Comparison of ENCODE assay signal across 1 cellular context in the genomic region with DNA sequence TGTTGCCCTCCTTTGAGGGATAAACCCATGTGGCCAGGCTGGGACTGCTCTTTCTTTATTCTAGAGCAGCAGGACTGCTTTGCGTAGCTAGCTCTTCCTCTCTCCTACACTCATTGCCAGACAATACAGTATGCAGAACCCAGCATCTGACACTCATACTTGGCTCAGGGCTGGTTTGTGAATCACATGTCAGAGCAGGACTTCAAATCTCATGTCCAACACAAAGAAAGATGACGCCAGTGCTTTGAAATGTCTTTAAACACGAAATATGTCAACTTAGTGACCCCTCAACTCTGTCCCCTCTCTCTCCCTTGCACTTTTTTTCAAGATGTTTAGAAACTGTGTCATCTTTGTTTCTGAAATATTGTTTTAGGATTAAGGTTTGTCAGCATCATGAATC.
A peak's percentile ranks its signal among the peaks of the same experiment; 100 is the strongest.
TF ChIP-seq lines count a peak whose summit lies in the region.

No MANE protein-coding gene starts in this region.

TF ChIP-seq in IMR-90, 13 proteins besides CTCF, POLR2A, EP300 and RAD21 (continued from another document):
- TF ChIP-seq, protein P1, sequence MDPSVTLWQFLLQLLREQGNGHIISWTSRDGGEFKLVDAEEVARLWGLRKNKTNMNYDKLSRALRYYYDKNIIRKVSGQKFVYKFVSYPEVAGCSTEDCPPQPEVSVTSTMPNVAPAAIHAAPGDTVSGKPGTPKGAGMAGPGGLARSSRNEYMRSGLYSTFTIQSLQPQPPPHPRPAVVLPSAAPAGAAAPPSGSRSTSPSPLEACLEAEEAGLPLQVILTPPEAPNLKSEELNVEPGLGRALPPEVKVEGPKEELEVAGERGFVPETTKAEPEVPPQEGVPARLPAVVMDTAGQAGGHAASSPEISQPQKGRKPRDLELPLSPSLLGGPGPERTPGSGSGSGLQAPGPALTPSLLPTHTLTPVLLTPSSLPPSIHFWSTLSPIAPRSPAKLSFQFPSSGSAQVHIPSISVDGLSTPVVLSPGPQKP (IDR thresholded peaks at IDR 0.05; ENCODE audit: borderline replicate concordance, low read depth, low read length) = no peak
- TF ChIP-seq MAFK (IDR thresholded peaks at IDR 0.05; ENCODE audit: low read depth, low read length) = peak; percentile 15; the same call in 1 of the 2 replicates
- TF ChIP-seq, protein P2, sequence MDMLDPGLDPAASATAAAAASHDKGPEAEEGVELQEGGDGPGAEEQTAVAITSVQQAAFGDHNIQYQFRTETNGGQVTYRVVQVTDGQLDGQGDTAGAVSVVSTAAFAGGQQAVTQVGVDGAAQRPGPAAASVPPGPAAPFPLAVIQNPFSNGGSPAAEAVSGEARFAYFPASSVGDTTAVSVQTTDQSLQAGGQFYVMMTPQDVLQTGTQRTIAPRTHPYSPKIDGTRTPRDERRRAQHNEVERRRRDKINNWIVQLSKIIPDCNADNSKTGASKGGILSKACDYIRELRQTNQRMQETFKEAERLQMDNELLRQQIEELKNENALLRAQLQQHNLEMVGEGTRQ (IDR thresholded peaks at IDR 0.05; ENCODE audit: low read depth, low read length) = peak; percentile 14; the same call in 1 of the 2 replicates
- no peak for TF ChIP-seq SMC3 (IDR thresholded peaks at IDR 0.05; ENCODE audit: low read depth, low read length)
- no peak for TF ChIP-seq CEBPB (IDR thresholded peaks at IDR 0.05; ENCODE audit: low read depth, low read length)
- TF ChIP-seq MXI1 (IDR thresholded peaks at IDR 0.05; ENCODE audit: borderline replicate concordance, low read depth, low read length) = no peak
- TF ChIP-seq RFX5 (IDR thresholded peaks at IDR 0.05; ENCODE audit: low read depth, low read length) = no peak
- TF ChIP-seq CHD1 (IDR thresholded peaks at IDR 0.05; ENCODE audit: low read depth, low read length) = no peak
- no peak for TF ChIP-seq MAZ (IDR thresholded peaks at IDR 0.05; ENCODE audit: borderline replicate concordance, low read depth, low read length)
- TF ChIP-seq BHLHE40 (IDR thresholded peaks at IDR 0.05; ENCODE audit: low read depth, low read length) = no peak
- TF ChIP-seq FOS (IDR thresholded peaks at IDR 0.05; ENCODE audit: low read depth, low read length) = no peak
